In genomic region chr12:132904718-132905328, GRCh38 we compare ENCODE assay signal across 8 cellular contexts. TPM values are rescaled to one million over a fixed set of nuclear protein-coding genes. Genes with fewer than 3 reads are reported as not detected.
DNase-seq lines count a peak whose midpoint lies in the region; TF ChIP-seq lines count a peak whose summit lies in the region.

No MANE protein-coding gene starts in this region.

- BruUV-seq in A673 (replicated peaks; lab: Mats Ljungman, UMichigan): no TSS peak

- in situ Hi-C loops in transverse colon (cut with MboI; ENCODE audit: low pct_ligation_motif_present in 1 of 4, low pct_unique_long_range_greater_than_20kb in 1 of 4, low sequenced_read_pairs in 3 of 4): no loop called here

- H3K27me3 ChIP-seq in A673 (replicated peaks; ENCODE audit: insufficient read depth, low read depth, low read length, poor library complexity): peaks cover 36% of the 10 kb centered on the region
- H3K27me3 ChIP-seq in transverse colon: peaks cover 30% of the 10 kb centered on the region

- TF ChIP-seq CTCF in A673 (conservative IDR thresholded peaks at IDR 0.05; ENCODE audit: low read depth, low read length) (peak; percentile 61), transverse colon (IDR thresholded peaks at IDR 0.05) (peak; percentile 79 to 86 (median 83))

- H3K36me3 ChIP-seq in A673 (ENCODE audit: insufficient read depth, low read length, poor library complexity, severe bottlenecking) (no peaks in the 10 kb centered on the region), transverse colon (no peaks in the 10 kb centered on the region)

- H3K4me3 ChIP-seq in A673 (ENCODE audit: low read depth, low read length, poor library complexity, severe bottlenecking) (no peak overlapping the region), transverse colon (peak overlapping the region in 1 of 4 donors; percentile 34)

- no peak for TF ChIP-seq POLR2A in transverse colon (IDR thresholded peaks at IDR 0.05)

- peaks cover 17% of the 10 kb centered on the region for H3K9me3 ChIP-seq in A673 (ENCODE audit: low read depth, low read length, poor library complexity, severe bottlenecking)
- H3K9me3 ChIP-seq in transverse colon: no peaks in the 10 kb centered on the region

- intact Hi-C loops in A673 (cut with micrococcal nuclease; ENCODE audit: unreplicated experiment) (no loop called here), transverse colon (cut with DNase I; ENCODE audit: low total_unique reads) (no loop called here)

- CTCF ChIA-PET in A673 (lab: Charles Lee): interaction anchor here (0.6 kb wide), 1 partner anchor 181 kb away, joined by 3 read pairs; no protein-coding TSS in a partner anchor

- POLR2A ChIA-PET in A673 (lab: Charles Lee; ENCODE audit: low non-redundant PET): no interaction called here

- 17 to 29% methylated on average over 6 to 30 of the region's 30 CpGs for WGBS in transverse colon (ENCODE audit: low coverage in 1 of 2), 2 donors

- DNase-seq in A673 (ENCODE audit: low spot score) (peak; percentile 50), NAMALWA (ENCODE audit: low spot score) (peak; percentile 55), germinal center (ENCODE audit: low spot score) (peak; percentile 92), pons (ENCODE audit: low spot score) (peak; percentile 47), transverse colon (peak; percentile 83), 8988T (no peak), NCI-H446 treated with DMSO at 0.1 percent for 48 hours (lab: John Stamatoyannopoulos, UW) (no peak)
- DNase-seq in activated T-helper 9 cell treated with anti-CD3 and anti-CD28 coated beads, Interleukin-2, amount 50 U/mL, for 16 hours (ENCODE audit: low read depth): peak; percentile 88

- H3K4me1 ChIP-seq in A673 (ENCODE audit: insufficient read depth, low read length, poor library complexity, severe bottlenecking) (no peaks in the 10 kb centered on the region), transverse colon (peaks cover 0 to 19% (median 12%) of the 10 kb centered on the region in 4 donors)

- TF ChIP-seq EP300 in transverse colon (IDR thresholded peaks at IDR 0.05; ENCODE audit: low read depth): no peak

- H3K27ac ChIP-seq in A673 (ENCODE audit: low read depth, low read length, poor library complexity, severe bottlenecking) (no peak overlapping the region), transverse colon (peak overlapping the region in 2 of 4 donors; percentile 9 to 47)

RNA-seq across cellular contexts. Expression of gene CHFR, which starts 17.4 kb away (rescaled TPM):
- total RNA-seq in A673 (2021) (39.2 and 44.9 TPM in 2 replicates), transverse colon (100 to 1,000 TPM in 1 of 4 donors, 10 to 100 TPM in 3; 47.7 to 132 (median 61.9) TPM)

RNA-seq across cellular contexts. Expression of gene ZNF605, which starts 51.3 kb away (rescaled TPM):
- total RNA-seq in A673 (2021) (12.9 and 13.0 TPM in 2 replicates), transverse colon (10 to 100 TPM in 2 of 4 donors, 1 to 10 TPM in 2; 4.5 to 21.3 (median 10.3) TPM)

Comparison
In these comparisons a context has a peak if more than half of its experiments do, and no peak if none do; other contexts are left out.
1. DNase-seq: peak in A673 (single experiment), NAMALWA (single experiment), activated T-helper 9 cell treated with anti-CD3 and anti-CD28 coated beads, Interleukin-2, amount 50 U/mL, for 16 hours (single experiment), germinal center (single experiment), pons (single experiment) and transverse colon (single experiment); none in 8988T (single experiment) and NCI-H446 treated with DMSO at 0.1 percent for 48 hours (single experiment).